1 cellular context compared by ENCODE assay signal in genomic region chr7:36440880-36441279, GRCh38.
TF ChIP-seq lines count a peak whose summit lies in the region.

No MANE protein-coding gene starts in this region.

TF ChIP-seq in GM12878, 131 proteins besides CTCF, POLR2A, EP300 and RAD21 (continued from another document):
- no peak for TF ChIP-seq CEBPZ (IDR thresholded peaks at IDR 0.05; ENCODE audit: low read depth, low read length)
- no peak for TF ChIP-seq NFIC (IDR thresholded peaks at IDR 0.05; ENCODE audit: low read depth, low read length)
- TF ChIP-seq YY1 (IDR thresholded peaks at IDR 0.05; ENCODE audit: low read depth, low read length) = no peak
- no peak for TF ChIP-seq KDM1A (IDR thresholded peaks at IDR 0.05; ENCODE audit: borderline replicate concordance)
- no peak for TF ChIP-seq CHD2 (IDR thresholded peaks at IDR 0.05; ENCODE audit: borderline replicate concordance, low read depth, low read length)
- TF ChIP-seq RELA (IDR thresholded peaks at IDR 0.05; ENCODE audit: borderline replicate concordance, partially characterized antibody) = no peak
- no peak for TF ChIP-seq SPI1 (IDR thresholded peaks at IDR 0.05; ENCODE audit: borderline replicate concordance, insufficient read depth, low read depth, low read length)
- TF ChIP-seq STAT3 (IDR thresholded peaks at IDR 0.05; ENCODE audit: low read depth, low read length) = no peak
- TF ChIP-seq ELK1 (IDR thresholded peaks at IDR 0.05; ENCODE audit: low read depth, low read length) = no peak
- TF ChIP-seq TCF7 (IDR thresholded peaks at IDR 0.05; ENCODE audit: borderline replicate concordance) = no peak
- TF ChIP-seq POLR2AphosphoS2 (IDR thresholded peaks at IDR 0.05; ENCODE audit: low read depth, low read length) = no peak
